Comparison of ENCODE assay signal across 8 cellular contexts in genomic region chr12:109053382-109054123, GRCh38. TPM values are rescaled to one million over a fixed set of nuclear protein-coding genes. Genes with fewer than 3 reads are reported as not detected.
DNase-seq lines count a peak whose midpoint lies in the region; ATAC-seq and TF ChIP-seq lines count a peak whose summit lies in the region.

No MANE protein-coding gene starts in this region.

- H3K4me3 ChIP-seq in GM12864 (ENCODE audit: low read depth, low read length) = peak overlapping the region; percentile 74
- peak overlapping the region; percentile 73 for H3K4me3 ChIP-seq in RWPE2 (ENCODE audit: severe bottlenecking)
- H3K4me3 ChIP-seq in mucosa of stomach (ENCODE audit: low read length) = peak overlapping the region; percentile 99
- peak overlapping the region; percentile 84 to 95 for H3K4me3 ChIP-seq in tibial artery

- peak overlapping the region; percentile 6 for H3K27ac ChIP-seq in RWPE2 (ENCODE audit: poor library complexity, severe bottlenecking)
- peak overlapping the region; percentile 83 for H3K27ac ChIP-seq in cingulate gyrus (ENCODE audit: low read depth, low read length)
- H3K27ac ChIP-seq in tibial artery = peak overlapping the region; percentile 85 to 89

- TF ChIP-seq CTCF in GM12864 (IDR thresholded peaks at IDR 0.05; ENCODE audit: low read depth, low read length, missing control alignments) (no peak), RWPE2 (IDR thresholded peaks at IDR 0.05; ENCODE audit: poor library complexity, severe bottlenecking) (no peak), tibial artery (IDR thresholded peaks at IDR 0.05) (no peak)

- H3K36me3 ChIP-seq in RWPE2 (ENCODE audit: low read depth) (peaks cover 4% of the 10 kb centered on the region; the same call in 1 of the 2 replicates), mucosa of stomach (ENCODE audit: control insufficient read depth, insufficient read depth, low read length) (no peaks in the 10 kb centered on the region), tibial artery (peaks cover 0 to 15% (median 4%) of the 10 kb centered on the region in 3 donors)

- intact Hi-C loops in tibial artery (cut with DNase I; ENCODE audit: low total_unique reads) = no loop called here

- ATAC-seq in HG02571 (IDR thresholded peaks at IDR 0.05; ENCODE audit: unreplicated experiment) = peak; percentile 39
- no peak for ATAC-seq in RWPE2 (ENCODE audit: low read depth)

- H3K9ac ChIP-seq in mucosa of stomach (ENCODE audit: low read length) = peak overlapping the region; percentile 96

- no peaks in the 10 kb centered on the region for H3K9me3 ChIP-seq in RWPE2 (ENCODE audit: severe bottlenecking)
- no peaks in the 10 kb centered on the region for H3K9me3 ChIP-seq in mucosa of stomach (ENCODE audit: control insufficient read depth, low read length)
- H3K9me3 ChIP-seq in tibial artery = no peaks in the 10 kb centered on the region

- H3K27me3 ChIP-seq in RWPE2 (ENCODE audit: insufficient read depth, poor library complexity, severe bottlenecking) (no peaks in the 10 kb centered on the region), mucosa of stomach (ENCODE audit: control insufficient read depth, insufficient read depth, low read length) (no peaks in the 10 kb centered on the region), tibial artery (no peaks in the 10 kb centered on the region)

- DNase-seq in GM12864 (ENCODE audit: low read depth) = peak; percentile 34
- DNase-seq in RWPE2 (ENCODE audit: low spot score) = no peak
- no peak for DNase-seq in tibial artery
- DNase-seq in mesenteric fat pad (ENCODE audit: low spot score) = no peak
- DNase-seq in AG20443 (ENCODE audit: low spot score) = no peak

- H3K4me1 ChIP-seq in RWPE2 (ENCODE audit: insufficient read depth, poor library complexity, severe bottlenecking) (peaks cover 7% of the 10 kb centered on the region), mucosa of stomach (ENCODE audit: control insufficient read depth, insufficient read depth, low read length) (peaks cover 5% of the 10 kb centered on the region), tibial artery (peaks cover 0 to 19% (median 13%) of the 10 kb centered on the region in 4 donors)

RNA-seq across cellular contexts. Expression of gene USP30, which starts 1.2 kb away (rescaled TPM):
- total RNA-seq in mesenteric fat pad = 15.1 TPM

RNA-seq across cellular contexts. Expression of gene SVOP, which starts 32.7 kb away (rescaled TPM):
- total RNA-seq in mesenteric fat pad = not detected

RNA-seq across cellular contexts. Expression of gene ALKBH2, which starts 39.7 kb away (rescaled TPM):
- 18.6 TPM for total RNA-seq in mesenteric fat pad

RNA-seq across cellular contexts. Expression of gene UNG, which starts 43.8 kb away (rescaled TPM):
- 46.3 TPM for total RNA-seq in mesenteric fat pad

Comparison
In these comparisons a context has a peak if more than half of its experiments do, and no peak if none do; other contexts are left out.
1. H3K27ac ChIP-seq: peak in every context shown above with its lines; median percentile 87 in tibial artery; 83 in cingulate gyrus; 6 in RWPE2.